In genomic region chr2:158650646-158651357, GRCh38 we compare ENCODE assay signal across 22 cellular contexts.
A peak's percentile ranks its signal among the peaks of the same experiment; 100 is the strongest.
DNase-seq lines count a peak whose midpoint lies in the region; ATAC-seq, FAIRE-seq and TF ChIP-seq lines count a peak whose summit lies in the region.
"Had no signal": no experiment of that assay in that cellular context is flagged by ENCODE, and none has a peak within 500 bp of the region (broad histone marks: within the 10 kb centered on the region; RNA-seq: fewer than 3 reads in every experiment).

No MANE protein-coding gene starts in this region.

- no peak for TF ChIP-seq CTCF in HEK293 (tag by site-specific recombination; IDR thresholded peaks at IDR 0.05)
- TF ChIP-seq CTCF in H1 (IDR thresholded peaks at IDR 0.05; ENCODE audit: control extremely low read depth in 1 of 3, insufficient read depth in 1 of 3, low read depth in 1 of 3, low read length in 3 of 3): peak in 2 of 3 experiments; percentile 13 to 17; a peak in 2 of 4 replicates
- no peak for TF ChIP-seq CTCF in neural crest cell (conservative IDR thresholded peaks at IDR 0.05)
- TF ChIP-seq CTCF in GM20000 (IDR thresholded peaks at IDR 0.05; ENCODE audit: extremely low read depth, missing control alignments): no peak

- H4K5ac ChIP-seq in H1 (ENCODE audit: insufficient read length, low read depth, low read length): no peak overlapping the region

- TF ChIP-seq EP300 in H1 (IDR thresholded peaks at IDR 0.05; ENCODE audit: borderline replicate concordance in 1 of 2, low read depth in 2 of 2, low read length in 2 of 2): no peak

- H3K9me3 Mint-ChIP-seq in neural crest cell: no peaks in the 10 kb centered on the region
- H3K9me3 Mint-ChIP-seq: IgD-negative memory B cell had no signal

- H2BK5ac ChIP-seq in H1 (ENCODE audit: low read depth, low read length): no peak overlapping the region

- FAIRE-seq in H1 (lab: Jason Lieb, UNC): no peak
- FAIRE-seq: D721Med had no signal

- no peak overlapping the region for H2AK5ac ChIP-seq in H1 (ENCODE audit: low read depth, low read length)

- H3K9me3 ChIP-seq in HEK293 (ENCODE audit: control insufficient read depth, insufficient read depth, low read depth, low read length): no peaks in the 10 kb centered on the region
- no peaks in the 10 kb centered on the region for H3K9me3 ChIP-seq in H1 (ENCODE audit: insufficient read depth in 2 of 2, low read depth in 1 of 2, low read length in 1 of 2)
- H3K9me3 ChIP-seq: heart right ventricle, Peyer's patch had no signal

- no peaks in the 10 kb centered on the region for H3K36me3 Mint-ChIP-seq in neural crest cell (ENCODE audit: low read depth)

- H3K56ac ChIP-seq in H1 (replicated peaks; ENCODE audit: insufficient read length, low read depth, low read length): no peak overlapping the region

- H2BK15ac ChIP-seq in H1 (ENCODE audit: low read length): no peak overlapping the region

- no peaks in the 10 kb centered on the region for H3K23me2 ChIP-seq in H1 (ENCODE audit: low read depth, low read length)

- DNase-seq in NCI-H69 (lab: John Stamatoyannopoulos, UW): peak; percentile 48
- no peak for DNase-seq in H1 (ENCODE audit: low read depth in 1 of 2, low spot score in 2 of 2)
- no peak for DNase-seq in neural crest cell (ENCODE audit: low read depth, low spot score)
- DNase-seq in GM20000 (ENCODE audit: low spot score): no peak
- DNase-seq: activated CD4-positive, alpha-beta T cell treated with anti-CD3 and anti-CD28 coated beads for 4 hours; activated gamma-delta T cell; amygdala; effector memory CD4-positive, alpha-beta T cell; GM23248; heart right ventricle; NCI-H1092 treated with DMSO at 0.1 percent for 48 hours; NCI-H2081; Peyer's patch; T1000 had no signal

- H3K4me1 ChIP-seq in HEK293 (ENCODE audit: control insufficient read depth, insufficient read depth, low read length) (no peaks in the 10 kb centered on the region), H1 (replicated peaks in 1 of 4; ENCODE audit: control insufficient read depth in 3 of 4, insufficient read depth in 4 of 4, low read length in 3 of 4) (peaks cover 0 to 3% (median 0%) of the 10 kb centered on the region in 4 experiments; a peak in 2 of 7 replicates)
- H3K4me1 ChIP-seq: Peyer's patch had no signal

- no peak overlapping the region for H3K18ac ChIP-seq in H1 (ENCODE audit: extremely low read depth, low read length)

- H3K4ac ChIP-seq in H1 (replicated peaks; ENCODE audit: insufficient read length, low read depth, low read length): no peak overlapping the region

- H3K79me2 ChIP-seq in H1 (ENCODE audit: control insufficient read depth in 1 of 2, insufficient read depth in 2 of 2, low read length in 2 of 2): no peaks in the 10 kb centered on the region

- no peak for ATAC-seq in GM18873 (IDR thresholded peaks at IDR 0.05; ENCODE audit: low FRiP score, unreplicated experiment)
- no peak for ATAC-seq in GM18520 (IDR thresholded peaks at IDR 0.05; ENCODE audit: unreplicated experiment)
- ATAC-seq in GM21447 (IDR thresholded peaks at IDR 0.05; ENCODE audit: unreplicated experiment): no peak

- H2BK120ac ChIP-seq in H1 (replicated peaks; ENCODE audit: low read depth, low read length): no peak overlapping the region

- WGBS in H1 (ENCODE audit: extremely low coverage in 1 of 2, insufficient coverage in 1 of 2, insufficient read length in 1 of 2, insufficient replicate concordance in 2 of 2, low coverage in 1 of 2, low lambda C conversion rate in 2 of 2, missing lambda C conversion rate in 1 of 2), 2 experiments: 89% methylated on average over 6 of the region's 6 CpGs; no CpG with 5 or more reads in 1 of the 2 experiments

- H4K8ac ChIP-seq in H1 (ENCODE audit: extremely low read depth, insufficient read depth, low read length): peak overlapping the region; percentile 43; the same call in 1 of the 2 replicates

- no peak overlapping the region for H2BK12ac ChIP-seq in H1 (ENCODE audit: low read depth, low read length)

- H3K27ac ChIP-seq in HEK293 (ENCODE audit: extremely low read depth, low read depth, low read length) (no peak overlapping the region), H1 (ENCODE audit: low read depth, low read length) (0 out of 2 replicates have a peak overlapping the region, but pooled peaks have one; percentile 29)
- H3K27ac ChIP-seq: GM23248, Peyer's patch had no signal

- H3K4me3 Mint-ChIP-seq in neural crest cell: no peak overlapping the region
- H3K4me3 Mint-ChIP-seq: B cell, IgD-negative memory B cell had no signal

- no peaks in the 10 kb centered on the region for H3K79me1 ChIP-seq in H1 (ENCODE audit: low read depth, low read length)

- H3K36me3 ChIP-seq in HEK293 (ENCODE audit: control insufficient read depth in 2 of 2, insufficient read depth in 1 of 2, low read length in 2 of 2) (peaks cover 0 to 10% of the 10 kb centered on the region in 2 experiments; a peak in 1 of 3 replicates), H1 (ENCODE audit: control insufficient read depth in 2 of 4, insufficient read depth in 4 of 4, low read length in 3 of 4) (peaks cover 0 to 3% (median 0%) of the 10 kb centered on the region in 4 experiments; a peak in 2 of 8 replicates)
- H3K36me3 ChIP-seq: Peyer's patch had no signal

- H3K4me3 ChIP-seq in HEK293 (ENCODE audit: low read depth, low read length): no peak overlapping the region
- no peak overlapping the region for H3K4me3 ChIP-seq in H1 (ENCODE audit: extremely low read depth in 1 of 4, insufficient read depth in 2 of 4, low read depth in 3 of 4, low read length in 4 of 4)
- H3K4me3 ChIP-seq: GM23248, heart right ventricle, Peyer's patch, smooth muscle cell had no signal

- H3K4me2 ChIP-seq in H1 (ENCODE audit: insufficient read depth in 1 of 2, low read depth in 2 of 2, low read length in 2 of 2): no peak overlapping the region
- H3K4me2 ChIP-seq: smooth muscle cell had no signal

- no peak overlapping the region for H3K9ac ChIP-seq in H1 (replicated peaks in 1 of 4; ENCODE audit: extremely low read depth in 1 of 4, low read depth in 3 of 4, low read length in 3 of 4)
- H3K9ac ChIP-seq: GM23248 had no signal

- H4K91ac ChIP-seq in H1 (replicated peaks; ENCODE audit: insufficient read length, low read length): no peak overlapping the region

- TF ChIP-seq POLR2A in H1 (IDR thresholded peaks at IDR 0.05; ENCODE audit: control extremely low read depth in 1 of 2, low read depth in 2 of 2, low read length in 2 of 2): no peak

- peak overlapping the region; percentile 43 for H3K27ac Mint-ChIP-seq in neural crest cell (ENCODE audit: unreplicated experiment)
- H3K27ac Mint-ChIP-seq: B cell, IgD-negative memory B cell had no signal

- H3K4me1 Mint-ChIP-seq in neural crest cell: no peaks in the 10 kb centered on the region
- H3K4me1 Mint-ChIP-seq: B cell, IgD-negative memory B cell had no signal

- CTCF ChIA-PET in HEK293 (lab: Yijun Ruan, JAX): interaction anchor here (0.7 kb wide), 1 partner anchor 21 kb away, joined by 3 read pairs; no protein-coding TSS in a partner anchor
- CTCF ChIA-PET in H1 (lab: Charles Lee; ENCODE audit: partially characterized antibody): interaction anchor here (0.7 to 2.6 kb wide), 8 partner anchors 8 to 617 kb away, joined by 3 to 9 read pairs (median 4); no protein-coding TSS in a partner anchor

- H2AFZ ChIP-seq in H1 (ENCODE audit: low read length): no peak overlapping the region
- H2AFZ ChIP-seq: GM23248 had no signal

- H3K27me3 Mint-ChIP-seq in neural crest cell (ENCODE audit: low read depth): no peaks in the 10 kb centered on the region
- H3K27me3 Mint-ChIP-seq: B cell, IgD-negative memory B cell had no signal

- H3K23ac ChIP-seq in H1 (ENCODE audit: insufficient read length): no peak overlapping the region

- H3K27me3 ChIP-seq in H1 (replicated peaks in 1 of 4; ENCODE audit: control insufficient read depth in 3 of 4, extremely low read depth in 1 of 4, insufficient read depth in 3 of 4, low read length in 3 of 4): no peaks in the 10 kb centered on the region
- H3K27me3 ChIP-seq: heart right ventricle, Peyer's patch had no signal

- TF ChIP-seq RAD21 in H1 (IDR thresholded peaks at IDR 0.05 in 1 of 2, conservative IDR thresholded peaks at IDR 0.05 in 1 of 2; ENCODE audit: low read depth in 2 of 2, low read length in 2 of 2): no peak

- H4K20me1 ChIP-seq in H1 (replicated peaks in 1 of 2; ENCODE audit: control insufficient read depth in 1 of 2, insufficient read depth in 2 of 2, low read length in 2 of 2): no peaks in the 10 kb centered on the region

- no peak overlapping the region for H2BK20ac ChIP-seq in H1 (ENCODE audit: low read length)

- H3K14ac ChIP-seq in H1 (ENCODE audit: insufficient read length): no peak overlapping the region

- POLR2A ChIA-PET in HEK293 (lab: Yijun Ruan, JAX) (no interaction called here), H1 (lab: Charles Lee; ENCODE audit: partially characterized antibody) (interaction anchor here (1.5 kb wide), 1 partner anchor 22 kb away, joined by 3 read pairs; no protein-coding TSS in a partner anchor)

TF ChIP-seq in HEK293, 187 proteins besides CTCF, POLR2A, EP300 and RAD21:
- no peak for TF ChIP-seq ZNF23 (tag by site-specific recombination; IDR thresholded peaks at IDR 0.05; ENCODE audit: borderline replicate concordance)
- TF ChIP-seq ZIC2 (tag by site-specific recombination; IDR thresholded peaks at IDR 0.05): peak; percentile 69

TF ChIP-seq in H1, 55 proteins besides CTCF, POLR2A, EP300 and RAD21 (continues in another document):
- TF ChIP-seq TAF7 (optimal IDR thresholded peaks at IDR 0.05; ENCODE audit: borderline replicate concordance, low read depth, low read length): no peak
- no peak for TF ChIP-seq TAF1 (IDR thresholded peaks at IDR 0.05; ENCODE audit: low read depth, low read length)
- TF ChIP-seq EGR1 (IDR thresholded peaks at IDR 0.05; ENCODE audit: borderline replicate concordance, low read depth, low read length): no peak
- TF ChIP-seq SAP30 (IDR thresholded peaks at IDR 0.05; ENCODE audit: insufficient read depth, insufficient replicate concordance, low read length): no peak
- no peak for TF ChIP-seq RBBP5 (IDR thresholded peaks at IDR 0.05; ENCODE audit: borderline replicate concordance, low read depth, low read length)
- TF ChIP-seq JUND (IDR thresholded peaks at IDR 0.05; ENCODE audit: low read length): no peak
- TF ChIP-seq CBX8 (IDR thresholded peaks at IDR 0.05; ENCODE audit: borderline replicate concordance, low read depth, low read length): no peak
- TF ChIP-seq BCL11A (IDR thresholded peaks at IDR 0.05; ENCODE audit: low read depth in 2 of 2, low read length in 2 of 2): no peak
- no peak for TF ChIP-seq NRF1 (IDR thresholded peaks at IDR 0.05; ENCODE audit: low read depth, low read length)
- TF ChIP-seq SIN3A (conservative IDR thresholded peaks at IDR 0.05 in 1 of 2, IDR thresholded peaks at IDR 0.05 in 1 of 2; ENCODE audit: low read depth in 1 of 2, low read length in 2 of 2): no peak
- TF ChIP-seq RNF2 (IDR thresholded peaks at IDR 0.05; ENCODE audit: borderline replicate concordance, low read depth, low read length, missing control alignments, poor library complexity, severe bottlenecking): no peak

Comparison
In these comparisons a context has a peak if more than half of its experiments do, and no peak if none do; other contexts are left out.
1. CTCF ChIP-seq: peak in H1 (2 of 3); none in HEK293 (single experiment), neural crest cell (single experiment) and GM20000 (single experiment).
2. Of the 6 proteins assayed by ChIP-seq in both HEK293 and H1: peak only in HEK293: none; only in H1: CTCF; in both: none; in neither: 5.